In the genomic region with DNA sequence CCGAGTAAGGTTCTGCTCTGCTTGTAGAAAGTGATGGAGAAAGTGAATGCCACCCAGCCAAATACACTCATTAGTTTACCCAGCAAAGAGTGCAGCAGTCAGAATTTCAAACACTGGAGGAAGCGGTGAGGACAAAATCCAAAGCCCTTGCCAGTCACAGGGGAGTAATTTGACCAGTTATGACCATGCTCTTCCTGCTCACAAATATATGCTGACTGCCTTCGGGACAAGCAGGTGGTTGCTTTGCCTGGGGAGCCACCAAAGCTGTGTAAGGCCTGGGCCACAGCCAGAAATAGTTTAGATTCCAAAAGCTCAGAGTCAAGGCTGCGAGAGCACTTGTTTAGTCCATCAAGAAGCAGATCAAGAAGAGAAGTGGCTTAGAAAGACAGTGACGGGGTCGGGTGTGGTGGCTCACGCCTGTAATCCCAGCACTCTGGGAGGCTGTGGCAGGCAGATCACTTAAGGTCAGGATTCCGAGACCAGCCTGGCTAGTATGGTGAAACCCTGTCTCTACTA, we compare ENCODE assay signal across 9 cellular contexts. TPM values are rescaled to one million over a fixed set of nuclear protein-coding genes. Genes with fewer than 3 reads are reported as not detected.
DNase-seq lines count a peak whose midpoint lies in the region; ATAC-seq, FAIRE-seq and TF ChIP-seq lines count a peak whose summit lies in the region.
"Had no signal": no experiment of that assay in that cellular context is flagged by ENCODE, and none has a peak within 500 bp of the region (broad histone marks: within the 10 kb centered on the region; RNA-seq: fewer than 3 reads in every experiment).

No MANE protein-coding gene starts in this region.

- WGBS in prostate gland: 56% methylated on average over 8 of the region's 8 CpGs

- no peaks in the 10 kb centered on the region for H4K20me1 ChIP-seq in PC-3 (ENCODE audit: low read length)

- H3K4me2 ChIP-seq in PC-3 (ENCODE audit: low read length): peak overlapping the region; percentile 65

- H3K27me3 Mint-ChIP-seq in stimulated activated memory B cell treated with anti-CD40 and anti-IgM and Interleukin-4, amounts not matched to agents 10 μg/mL and 1 μg/mL and 100 μg/mL, for 72 hours: no peaks in the 10 kb centered on the region

- intact Hi-C loops in PC-3 (cut with micrococcal nuclease) (loop anchor here (1.0 to 5.0 kb wide), 4 partner anchors 10 to 55 kb away; no protein-coding TSS in a partner anchor), prostate gland (cut with DNase I) (no loop called here)

- ATAC-seq in PC-3 (peak; percentile 82), esophagus mucosa (peak; percentile 86), HG02884 (IDR thresholded peaks at IDR 0.05; ENCODE audit: unreplicated experiment) (no peak), GM21717 (IDR thresholded peaks at IDR 0.05; ENCODE audit: unreplicated experiment) (no peak)
- no peak for ATAC-seq in stimulated activated memory B cell treated with anti-CD40 and anti-IgM and Interleukin-4, amounts not matched to agents 10 μg/mL and 1 μg/mL and 100 μg/mL, for 72 hours
- ATAC-seq: T-cell had no signal

- H3K4me3 ChIP-seq in PC-3 (ENCODE audit: low read length) (peak overlapping the region; percentile 15; the same call in 1 of the 2 replicates), prostate gland (no peak overlapping the region)

- no peaks in the 10 kb centered on the region for H3K79me2 ChIP-seq in PC-3 (ENCODE audit: low read length)

- H3K27ac ChIP-seq in PC-3 (ENCODE audit: low read length) (peak overlapping the region; percentile 69), prostate gland (peak overlapping the region; percentile 15 to 27)

- DNase-seq in ELR (ENCODE audit: low read depth) (peak; percentile 90), PC-3 (peak; percentile 93), prostate gland (ENCODE audit: low spot score) (peak; percentile 48), GM19239 (ENCODE audit: insufficient read length, low spot score) (no peak)

- H3K4me1 ChIP-seq in PC-3 (ENCODE audit: insufficient read depth, low read length) (peaks cover 15% of the 10 kb centered on the region), prostate gland (replicated peaks) (peaks cover 3% of the 10 kb centered on the region)

- H3K27ac Mint-ChIP-seq in stimulated activated memory B cell treated with anti-CD40 and anti-IgM and Interleukin-4, amounts not matched to agents 10 μg/mL and 1 μg/mL and 100 μg/mL, for 72 hours: no peak overlapping the region
- H3K27ac Mint-ChIP-seq: T-cell had no signal

- H3K36me3 ChIP-seq in PC-3 (ENCODE audit: low read depth, low read length) (0 out of 2 replicates have a peak, but pooled peaks cover 10% of the 10 kb centered on the region), prostate gland (no peaks in the 10 kb centered on the region)

- POLR2A ChIA-PET in PC-3 (lab: Charles Lee; ENCODE audit: unreplicated experiment): no interaction called here

- peaks cover 8% of the 10 kb centered on the region for H3K36me3 Mint-ChIP-seq in stimulated activated memory B cell treated with anti-CD40 and anti-IgM and Interleukin-4, amounts not matched to agents 10 μg/mL and 1 μg/mL and 100 μg/mL, for 72 hours
- H3K36me3 Mint-ChIP-seq: T-cell had no signal

- TF ChIP-seq CTCF in PC-3 (conservative IDR thresholded peaks at IDR 0.05; ENCODE audit: low read depth, low read length) (no peak), prostate gland (IDR thresholded peaks at IDR 0.05) (no peak)

- H3K4me1 Mint-ChIP-seq in stimulated activated memory B cell treated with anti-CD40 and anti-IgM and Interleukin-4, amounts not matched to agents 10 μg/mL and 1 μg/mL and 100 μg/mL, for 72 hours: peaks cover 15% of the 10 kb centered on the region

- no peak overlapping the region for H3K4me3 Mint-ChIP-seq in stimulated activated memory B cell treated with anti-CD40 and anti-IgM and Interleukin-4, amounts not matched to agents 10 μg/mL and 1 μg/mL and 100 μg/mL, for 72 hours
- H3K4me3 Mint-ChIP-seq: T-cell had no signal

- CTCF ChIA-PET in PC-3 (lab: Charles Lee): no interaction called here

- H3K9ac ChIP-seq in PC-3 (ENCODE audit: low read length): no peak overlapping the region

- peaks cover 10% of the 10 kb centered on the region for H3K9me3 ChIP-seq in PC-3 (ENCODE audit: low read length)
- no peaks in the 10 kb centered on the region for H3K9me3 ChIP-seq in prostate gland

- TF ChIP-seq POLR2A in prostate gland (IDR thresholded peaks at IDR 0.05): no peak

- H3K27me3 ChIP-seq in PC-3 (ENCODE audit: low read length) (no peaks in the 10 kb centered on the region), prostate gland (replicated peaks; ENCODE audit: insufficient read depth) (no peaks in the 10 kb centered on the region)

- H3F3A ChIP-seq in PC-3 (ENCODE audit: low read length, unreplicated experiment): peaks cover 4% of the 10 kb centered on the region

- peak overlapping the region; percentile 6 for H2AFZ ChIP-seq in PC-3 (ENCODE audit: low read length)

- BruUV-seq in PC-3 (replicated peaks; lab: Mats Ljungman, UMichigan): TSS peak; percentile 20

- H3K9me3 Mint-ChIP-seq in stimulated activated memory B cell treated with anti-CD40 and anti-IgM and Interleukin-4, amounts not matched to agents 10 μg/mL and 1 μg/mL and 100 μg/mL, for 72 hours: peaks cover 10% of the 10 kb centered on the region

- no peaks in the 10 kb centered on the region for H3K9me2 ChIP-seq in PC-3 (replicated peaks; ENCODE audit: low read length)

- no peak for FAIRE-seq in GM19239 (lab: Jason Lieb, UNC)

RNA-seq across cellular contexts. Expression of a gene that starts 51.0 kb away (rescaled TPM):
- total RNA-seq in PC-3 (2014; rRNA removed): 69.4 and 101 TPM in 2 replicates
- total RNA-seq in esophagus mucosa: 36.9 TPM
- total RNA-seq in prostate gland: 10 to 100 TPM; 75.4 to 80.4 TPM

Comparison
In these comparisons a context has a peak if more than half of its experiments do, and no peak if none do; other contexts are left out.
1. ATAC-seq: peak in PC-3 (single experiment) and esophagus mucosa (single experiment); none in stimulated activated memory B cell treated with anti-CD40 and anti-IgM and Interleukin-4, amounts not matched to agents 10 μg/mL and 1 μg/mL and 100 μg/mL, for 72 hours (single experiment), HG02884 (single experiment) and GM21717 (single experiment).